ENCODE assay signal across 1 cellular context in genomic region chrX:79156818-79157217, GRCh38.
TF ChIP-seq lines count a peak whose summit lies in the region.

No MANE protein-coding gene starts in this region.

TF ChIP-seq in HEK293, 187 proteins besides CTCF, POLR2A, EP300 and RAD21 (continued from another document):
- TF ChIP-seq ZNF280D (tag by site-specific recombination; IDR thresholded peaks at IDR 0.05): no peak
TF ChIP-seq in HEK293: peak in this region for 2.
